10 cellular contexts compared by ENCODE assay signal in the genomic region with DNA sequence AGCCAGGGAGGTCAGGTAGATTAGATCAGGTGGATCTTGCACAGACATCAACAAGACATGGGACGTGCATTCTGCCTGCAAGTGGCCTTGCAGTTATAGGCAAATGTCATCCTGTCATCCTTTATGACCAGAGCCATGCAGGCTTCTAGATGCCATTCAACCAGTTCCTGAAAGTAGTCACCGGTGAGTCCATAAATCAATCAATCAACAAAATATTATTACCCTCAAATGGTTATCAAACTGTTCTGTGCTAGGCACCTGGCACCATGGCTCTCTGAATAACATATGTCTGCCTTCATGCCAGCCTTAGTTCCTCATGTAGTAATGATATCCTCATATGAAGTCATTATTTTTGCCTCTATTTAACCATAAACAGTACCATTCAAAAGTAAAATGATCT.
DNase-seq lines count a peak whose midpoint lies in the region; ATAC-seq and TF ChIP-seq lines count a peak whose summit lies in the region.
"Had no signal": no experiment of that assay in that cellular context is flagged by ENCODE, and none has a peak within 500 bp of the region (broad histone marks: within the 10 kb centered on the region; RNA-seq: fewer than 3 reads in every experiment).

No MANE protein-coding gene starts in this region.

- TF ChIP-seq CTCF in CD14-positive monocyte (IDR thresholded peaks at IDR 0.05) = no peak
- TF ChIP-seq CTCF in PC-9 (conservative IDR thresholded peaks at IDR 0.05) = no peak
- no peak for TF ChIP-seq CTCF in coronary artery (IDR thresholded peaks at IDR 0.05)
- no peak for TF ChIP-seq CTCF in prostate gland (IDR thresholded peaks at IDR 0.05)
- no peak for TF ChIP-seq CTCF in WTC11 (IDR thresholded peaks at IDR 0.05)

- DNase-seq in CD14-positive monocyte (ENCODE audit: low spot score) (no peak), PC-9 (no peak), coronary artery (ENCODE audit: low spot score) (no peak), prostate gland (ENCODE audit: low spot score) (no peak), cerebellar nuclear complex (lab: John Stamatoyannopoulos, UW) (no peak), WTC11 (ENCODE audit: low spot score) (no peak)
- DNase-seq in stimulated activated CD4-positive, alpha-beta T cell treated with anti-CD3 and anti-CD28 coated beads, Interleukin-15, amount 100 ng/mL, for 24 hours = no peak
- DNase-seq in effector CD4-positive, alpha-beta T cell = no peak
- DNase-seq: glutamatergic neuron, NCI-H446 had no signal

- no TSS peak for BruUV-seq in PC-9 (replicated peaks; lab: Mats Ljungman, UMichigan)

- peak overlapping the region; percentile 24; the same call in 1 of the 2 replicates for H3K4me3 ChIP-seq in PC-9
- H3K4me3 ChIP-seq in coronary artery = no peak overlapping the region
- no peak overlapping the region for H3K4me3 ChIP-seq in prostate gland

- H2AFZ ChIP-seq in PC-9 = no peak overlapping the region

- H3K27ac ChIP-seq in PC-9 = peak overlapping the region; percentile 99
- H3K27ac ChIP-seq in coronary artery = peak overlapping the region; percentile 93 to 99
- H3K27ac ChIP-seq in prostate gland = peak overlapping the region; percentile 74

- H3K9me2 ChIP-seq in PC-9 (ENCODE audit: insufficient read depth) = no peaks in the 10 kb centered on the region

- no peaks in the 10 kb centered on the region for H3K27me3 Mint-ChIP-seq in CD14-positive monocyte (ENCODE audit: low read depth in 3 of 3)
- no peaks in the 10 kb centered on the region for H3K27me3 Mint-ChIP-seq in WTC11 (ENCODE audit: low read depth)

- H3K4me1 ChIP-seq in PC-9 (replicated peaks; ENCODE audit: insufficient read depth) = peaks cover 98% of the 10 kb centered on the region
- H3K4me1 ChIP-seq in prostate gland (replicated peaks) = peaks cover 18% of the 10 kb centered on the region

- peak overlapping the region; percentile 68 for H3K4me2 ChIP-seq in PC-9

- H3K9me3 ChIP-seq in PC-9 (ENCODE audit: insufficient read depth, low read depth) = no peaks in the 10 kb centered on the region
- H3K9me3 ChIP-seq in prostate gland = no peaks in the 10 kb centered on the region

- WGBS in prostate gland = 80% methylated on average over 2 of the region's 2 CpGs

- H3K79me2 ChIP-seq in PC-9 (ENCODE audit: low read depth) = peaks cover 9% of the 10 kb centered on the region

- no peaks in the 10 kb centered on the region for H4K20me1 ChIP-seq in PC-9 (ENCODE audit: insufficient read depth)

- H3K27me3 ChIP-seq in PC-9 (ENCODE audit: insufficient read depth, low read depth) = no peaks in the 10 kb centered on the region
- H3K27me3 ChIP-seq in prostate gland (replicated peaks; ENCODE audit: insufficient read depth) = no peaks in the 10 kb centered on the region

- intact Hi-C loops in CD14-positive monocyte (cut with micrococcal nuclease) = loop anchor here (2.0 to 10.0 kb wide), 4 partner anchors 29 to 374 kb away; no protein-coding TSS in a partner anchor
- intact Hi-C loops in PC-9 (cut with micrococcal nuclease; ENCODE audit: unreplicated experiment) = no loop called here
- intact Hi-C loops in prostate gland (cut with DNase I) = loop anchor here (10.0 kb wide), 1 partner anchor 447 kb away; no protein-coding TSS in a partner anchor

- POLR2A ChIA-PET in PC-9 (lab: Charles Lee; ENCODE audit: unreplicated experiment) = interaction anchor here (0.6 kb wide), 1 partner anchor 59 kb away, joined by 5 read pairs; no protein-coding TSS in a partner anchor
- POLR2A ChIA-PET in WTC11 (lab: Charles Lee) = no interaction called here

- H3K4me1 Mint-ChIP-seq in CD14-positive monocyte = peaks cover 90% of the 10 kb centered on the region
- peaks cover 39% of the 10 kb centered on the region for H3K4me1 Mint-ChIP-seq in WTC11

- ATAC-seq in WTC11 = no peak

- peaks cover 78% of the 10 kb centered on the region for H3F3A ChIP-seq in PC-9 (ENCODE audit: insufficient read depth, low read depth)

- CTCF ChIA-PET in PC-9 (lab: Charles Lee) = no interaction called here
- CTCF ChIA-PET in WTC11 (lab: Charles Lee) = no interaction called here

- H3K36me3 ChIP-seq in PC-9 (ENCODE audit: low read depth) (no peaks in the 10 kb centered on the region), prostate gland (no peaks in the 10 kb centered on the region)

- H3K36me3 Mint-ChIP-seq in CD14-positive monocyte (peaks cover 0 to 18% of the 10 kb centered on the region in 2 donors), WTC11 (no peaks in the 10 kb centered on the region)

- H3K4me3 Mint-ChIP-seq in CD14-positive monocyte (no peak overlapping the region), WTC11 (no peak overlapping the region)

- peaks cover 0 to 5% (median 0%) of the 10 kb centered on the region in 7 donors for H3K9me3 Mint-ChIP-seq in CD14-positive monocyte
- no peaks in the 10 kb centered on the region for H3K9me3 Mint-ChIP-seq in WTC11

- TF ChIP-seq POLR2A in prostate gland (IDR thresholded peaks at IDR 0.05) = no peak

- H3K27ac Mint-ChIP-seq in CD14-positive monocyte = peak overlapping the region; percentile 100
- H3K27ac Mint-ChIP-seq in WTC11 = no peak overlapping the region

TF ChIP-seq in WTC11, 78 proteins besides CTCF, POLR2A, EP300 and RAD21:
- TF ChIP-seq NR2C2 (CRISPR knock-in tag; IDR thresholded peaks at IDR 0.05) (no peak), PRRX2 (CRISPR knock-in tag; IDR thresholded peaks at IDR 0.05) (no peak), JAZF1 (CRISPR knock-in tag; IDR thresholded peaks at IDR 0.05) (no peak), RORB (CRISPR knock-in tag; IDR thresholded peaks at IDR 0.05) (no peak), CREB1 (CRISPR knock-in tag; IDR thresholded peaks at IDR 0.05) (no peak), FOXK1 (CRISPR knock-in tag; IDR thresholded peaks at IDR 0.05) (no peak)
- TF ChIP-seq, protein P1, sequence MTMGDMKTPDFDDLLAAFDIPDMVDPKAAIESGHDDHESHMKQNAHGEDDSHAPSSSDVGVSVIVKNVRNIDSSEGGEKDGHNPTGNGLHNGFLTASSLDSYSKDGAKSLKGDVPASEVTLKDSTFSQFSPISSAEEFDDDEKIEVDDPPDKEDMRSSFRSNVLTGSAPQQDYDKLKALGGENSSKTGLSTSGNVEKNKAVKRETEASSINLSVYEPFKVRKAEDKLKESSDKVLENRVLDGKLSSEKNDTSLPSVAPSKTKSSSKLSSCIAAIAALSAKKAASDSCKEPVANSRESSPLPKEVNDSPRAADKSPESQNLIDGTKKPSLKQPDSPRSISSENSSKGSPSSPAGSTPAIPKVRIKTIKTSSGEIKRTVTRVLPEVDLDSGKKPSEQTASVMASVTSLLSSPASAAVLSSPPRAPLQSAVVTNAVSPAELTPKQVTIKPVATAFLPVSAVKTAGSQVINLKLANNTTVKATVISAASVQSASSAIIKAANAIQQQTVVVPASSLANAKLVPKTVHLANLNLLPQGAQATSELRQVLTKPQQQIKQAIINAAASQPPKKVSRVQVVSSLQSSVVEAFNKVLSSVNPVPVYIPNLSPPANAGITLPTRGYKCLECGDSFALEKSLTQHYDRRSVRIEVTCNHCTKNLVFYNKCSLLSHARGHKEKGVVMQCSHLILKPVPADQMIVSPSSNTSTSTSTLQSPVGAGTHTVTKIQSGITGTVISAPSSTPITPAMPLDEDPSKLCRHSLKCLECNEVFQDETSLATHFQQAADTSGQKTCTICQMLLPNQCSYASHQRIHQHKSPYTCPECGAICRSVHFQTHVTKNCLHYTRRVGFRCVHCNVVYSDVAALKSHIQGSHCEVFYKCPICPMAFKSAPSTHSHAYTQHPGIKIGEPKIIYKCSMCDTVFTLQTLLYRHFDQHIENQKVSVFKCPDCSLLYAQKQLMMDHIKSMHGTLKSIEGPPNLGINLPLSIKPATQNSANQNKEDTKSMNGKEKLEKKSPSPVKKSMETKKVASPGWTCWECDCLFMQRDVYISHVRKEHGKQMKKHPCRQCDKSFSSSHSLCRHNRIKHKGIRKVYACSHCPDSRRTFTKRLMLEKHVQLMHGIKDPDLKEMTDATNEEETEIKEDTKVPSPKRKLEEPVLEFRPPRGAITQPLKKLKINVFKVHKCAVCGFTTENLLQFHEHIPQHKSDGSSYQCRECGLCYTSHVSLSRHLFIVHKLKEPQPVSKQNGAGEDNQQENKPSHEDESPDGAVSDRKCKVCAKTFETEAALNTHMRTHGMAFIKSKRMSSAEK (CRISPR knock-in tag; IDR thresholded peaks at IDR 0.05; ENCODE audit: borderline replicate concordance) = no peak
- TF ChIP-seq, protein P2, sequence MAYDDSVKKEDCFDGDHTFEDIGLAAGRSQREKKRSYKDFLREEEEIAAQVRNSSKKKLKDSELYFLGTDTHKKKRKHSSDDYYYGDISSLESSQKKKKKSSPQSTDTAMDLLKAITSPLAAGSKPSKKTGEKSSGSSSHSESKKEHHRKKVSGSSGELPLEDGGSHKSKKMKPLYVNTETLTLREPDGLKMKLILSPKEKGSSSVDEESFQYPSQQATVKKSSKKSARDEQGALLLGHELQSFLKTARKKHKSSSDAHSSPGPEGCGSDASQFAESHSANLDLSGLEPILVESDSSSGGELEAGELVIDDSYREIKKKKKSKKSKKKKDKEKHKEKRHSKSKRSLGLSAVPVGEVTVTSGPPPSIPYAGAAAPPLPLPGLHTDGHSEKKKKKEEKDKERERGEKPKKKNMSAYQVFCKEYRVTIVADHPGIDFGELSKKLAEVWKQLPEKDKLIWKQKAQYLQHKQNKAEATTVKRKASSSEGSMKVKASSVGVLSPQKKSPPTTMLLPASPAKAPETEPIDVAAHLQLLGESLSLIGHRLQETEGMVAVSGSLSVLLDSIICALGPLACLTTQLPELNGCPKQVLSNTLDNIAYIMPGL (CRISPR knock-in tag; IDR thresholded peaks at IDR 0.05) = no peak
- TF ChIP-seq, protein P3, sequence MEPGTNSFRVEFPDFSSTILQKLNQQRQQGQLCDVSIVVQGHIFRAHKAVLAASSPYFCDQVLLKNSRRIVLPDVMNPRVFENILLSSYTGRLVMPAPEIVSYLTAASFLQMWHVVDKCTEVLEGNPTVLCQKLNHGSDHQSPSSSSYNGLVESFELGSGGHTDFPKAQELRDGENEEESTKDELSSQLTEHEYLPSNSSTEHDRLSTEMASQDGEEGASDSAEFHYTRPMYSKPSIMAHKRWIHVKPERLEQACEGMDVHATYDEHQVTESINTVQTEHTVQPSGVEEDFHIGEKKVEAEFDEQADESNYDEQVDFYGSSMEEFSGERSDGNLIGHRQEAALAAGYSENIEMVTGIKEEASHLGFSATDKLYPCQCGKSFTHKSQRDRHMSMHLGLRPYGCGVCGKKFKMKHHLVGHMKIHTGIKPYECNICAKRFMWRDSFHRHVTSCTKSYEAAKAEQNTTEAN (CRISPR knock-in tag; IDR thresholded peaks at IDR 0.05) = no peak
- TF ChIP-seq, protein P4, sequence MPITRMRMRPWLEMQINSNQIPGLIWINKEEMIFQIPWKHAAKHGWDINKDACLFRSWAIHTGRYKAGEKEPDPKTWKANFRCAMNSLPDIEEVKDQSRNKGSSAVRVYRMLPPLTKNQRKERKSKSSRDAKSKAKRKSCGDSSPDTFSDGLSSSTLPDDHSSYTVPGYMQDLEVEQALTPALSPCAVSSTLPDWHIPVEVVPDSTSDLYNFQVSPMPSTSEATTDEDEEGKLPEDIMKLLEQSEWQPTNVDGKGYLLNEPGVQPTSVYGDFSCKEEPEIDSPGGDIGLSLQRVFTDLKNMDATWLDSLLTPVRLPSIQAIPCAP (CRISPR knock-in tag; IDR thresholded peaks at IDR 0.05) = no peak
